ENCODE assay signal across 12 cellular contexts in genomic region chr5:39713224-39713911, GRCh38.
DNase-seq lines count a peak whose midpoint lies in the region; ATAC-seq and TF ChIP-seq lines count a peak whose summit lies in the region.
"Had no signal": no experiment of that assay in that cellular context is flagged by ENCODE, and none has a peak within 500 bp of the region (broad histone marks: within the 10 kb centered on the region; RNA-seq: fewer than 3 reads in every experiment).

No MANE protein-coding gene starts in this region.

- no peak overlapping the region for H3K27ac ChIP-seq in right atrium auricular region
- peak overlapping the region; percentile 71 for H3K27ac ChIP-seq in VCaP

- no peaks in the 10 kb centered on the region for H3K36me3 ChIP-seq in right atrium auricular region
- H3K36me3 ChIP-seq: HAP-1 had no signal

- no peaks in the 10 kb centered on the region for H3K27me3 ChIP-seq in right atrium auricular region

- intact Hi-C loops in Right ventricle myocardium superior (cut with DNase I) = loop anchor here (10.0 kb wide), 1 partner anchor 971 kb away; no protein-coding TSS in a partner anchor

- no peak overlapping the region for H3K27ac Mint-ChIP-seq in mesothelial cell of epicardium
- H3K27ac Mint-ChIP-seq: activated CD4-positive, alpha-beta memory T cell treated with anti-CD3 and anti-CD28 coated beads, Interleukin-2, amount 10 ng/mL, durations not matched to agents 7 days and 5 days; activated naive CD8-positive, alpha-beta T cell treated with anti-CD3 and anti-CD28 coated beads, Interleukin-2, amount 10 ng/mL, durations not matched to agents 7 days and 5 days had no signal

- peaks cover 33% of the 10 kb centered on the region for H3K4me1 Mint-ChIP-seq in mesothelial cell of epicardium
- H3K4me1 Mint-ChIP-seq: activated CD4-positive, alpha-beta memory T cell treated with anti-CD3 and anti-CD28 coated beads, Interleukin-2, amount 10 ng/mL, durations not matched to agents 7 days and 5 days had no signal

- H3K9me3 Mint-ChIP-seq in mesothelial cell of epicardium = no peaks in the 10 kb centered on the region
- H3K9me3 Mint-ChIP-seq: activated CD4-positive, alpha-beta memory T cell treated with anti-CD3 and anti-CD28 coated beads, Interleukin-2, amount 10 ng/mL, durations not matched to agents 7 days and 5 days; activated naive CD8-positive, alpha-beta T cell treated with anti-CD3 and anti-CD28 coated beads, Interleukin-2, amount 10 ng/mL, durations not matched to agents 7 days and 5 days had no signal

- no peaks in the 10 kb centered on the region for H3K4me1 ChIP-seq in right atrium auricular region

- H3K9me3 ChIP-seq in right atrium auricular region = no peaks in the 10 kb centered on the region
- H3K9me3 ChIP-seq: HAP-1 had no signal

- H3K27me3 Mint-ChIP-seq in mesothelial cell of epicardium (ENCODE audit: low read depth) = no peaks in the 10 kb centered on the region

- no peaks in the 10 kb centered on the region for H3K36me3 Mint-ChIP-seq in mesothelial cell of epicardium
- H3K36me3 Mint-ChIP-seq: activated naive CD8-positive, alpha-beta T cell treated with anti-CD3 and anti-CD28 coated beads, Interleukin-2, amount 10 ng/mL, durations not matched to agents 7 days and 5 days had no signal

- ATAC-seq in Right ventricle myocardium superior (ENCODE audit: poor library complexity) (peak; percentile 88), left lobe of liver (peak; percentile 64)

- DNase-seq in Right ventricle myocardium superior (no peak), right atrium auricular region (ENCODE audit: low spot score) (no peak), left lobe of liver (ENCODE audit: low spot score) (no peak), mesenteric fat pad (ENCODE audit: low spot score) (no peak), NCI-H1694 treated with DMSO at 0.1 percent for 48 hours (lab: John Stamatoyannopoulos, UW) (no peak), activated T-cell treated with anti-CD3 and anti-CD28 coated beads for 4 hours (no peak), mesothelial cell of epicardium (ENCODE audit: low spot score in 2 of 2, unreplicated experiment in 2 of 2) (no peak)
- DNase-seq: activated naive CD8-positive, alpha-beta T cell treated with anti-CD3 and anti-CD28 coated beads, Interleukin-2, amount 10 ng/mL, durations not matched to agents 7 days and 5 days; NCI-H2029 had no signal

- TF ChIP-seq CTCF in right atrium auricular region (IDR thresholded peaks at IDR 0.05) (no peak), VCaP (conservative IDR thresholded peaks at IDR 0.05) (no peak), mesothelial cell of epicardium (IDR thresholded peaks at IDR 0.05; ENCODE audit: unreplicated experiment) (no peak)

- H3K4me3 ChIP-seq in right atrium auricular region = no peak overlapping the region
- H3K4me3 ChIP-seq: HAP-1 had no signal

- H3K4me3 Mint-ChIP-seq in mesothelial cell of epicardium = no peak overlapping the region
- H3K4me3 Mint-ChIP-seq: activated CD4-positive, alpha-beta memory T cell treated with anti-CD3 and anti-CD28 coated beads, Interleukin-2, amount 10 ng/mL, durations not matched to agents 7 days and 5 days; activated naive CD8-positive, alpha-beta T cell treated with anti-CD3 and anti-CD28 coated beads, Interleukin-2, amount 10 ng/mL, durations not matched to agents 7 days and 5 days had no signal
